In the genomic region with DNA sequence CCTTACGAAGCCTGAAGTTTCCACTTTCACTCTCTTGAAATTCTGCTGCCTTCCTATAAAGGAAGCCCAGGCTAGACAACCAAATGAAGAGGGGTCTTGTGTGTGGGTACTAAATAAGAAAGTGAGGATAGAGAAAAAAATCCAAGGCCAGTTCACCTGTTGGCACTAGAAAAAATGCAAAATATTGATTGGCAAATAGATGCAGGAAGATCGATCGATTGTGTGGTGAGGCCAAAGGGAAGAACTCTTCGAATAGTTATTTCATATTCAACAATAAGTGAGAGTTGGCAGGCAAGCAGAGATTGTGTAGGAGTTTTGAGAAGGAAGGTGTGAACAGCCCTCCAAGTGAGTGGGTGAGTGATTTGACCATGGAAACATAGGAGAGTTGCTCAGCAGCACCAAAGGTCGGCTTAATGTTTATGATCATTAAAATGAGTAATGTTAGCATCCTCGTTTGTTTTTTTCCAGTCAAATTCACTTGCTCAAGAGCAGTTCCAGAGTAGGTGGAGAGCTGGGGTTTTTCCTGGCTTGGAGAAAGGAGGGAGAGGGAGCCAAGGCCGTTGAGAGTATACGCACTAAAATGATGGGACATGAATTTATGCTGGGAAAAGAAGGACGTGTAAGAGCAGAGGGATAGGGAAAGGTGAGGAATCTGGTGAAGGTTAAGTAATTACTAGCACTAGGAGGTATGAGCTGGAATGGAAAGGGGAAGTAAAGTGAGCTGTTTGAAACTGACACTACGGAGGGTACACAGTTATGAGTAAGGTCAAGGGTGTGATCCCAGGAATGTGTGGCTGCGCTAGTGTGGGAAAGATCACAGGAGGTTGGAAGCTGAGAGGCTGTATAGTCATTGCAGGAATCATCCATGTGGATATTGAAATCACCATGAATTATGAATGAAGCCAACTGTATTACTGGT, we compare ENCODE assay signal across 1 cellular context.
TF ChIP-seq lines count a peak whose summit lies in the region.

No MANE protein-coding gene starts in this region.

TF ChIP-seq in K562, 482 proteins besides CTCF, POLR2A, EP300 and RAD21 (continued from another document):
- TF ChIP-seq, protein P1, sequence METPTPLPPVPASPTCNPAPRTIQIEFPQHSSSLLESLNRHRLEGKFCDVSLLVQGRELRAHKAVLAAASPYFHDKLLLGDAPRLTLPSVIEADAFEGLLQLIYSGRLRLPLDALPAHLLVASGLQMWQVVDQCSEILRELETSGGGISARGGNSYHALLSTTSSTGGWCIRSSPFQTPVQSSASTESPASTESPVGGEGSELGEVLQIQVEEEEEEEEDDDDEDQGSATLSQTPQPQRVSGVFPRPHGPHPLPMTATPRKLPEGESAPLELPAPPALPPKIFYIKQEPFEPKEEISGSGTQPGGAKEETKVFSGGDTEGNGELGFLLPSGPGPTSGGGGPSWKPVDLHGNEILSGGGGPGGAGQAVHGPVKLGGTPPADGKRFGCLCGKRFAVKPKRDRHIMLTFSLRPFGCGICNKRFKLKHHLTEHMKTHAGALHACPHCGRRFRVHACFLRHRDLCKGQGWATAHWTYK (CRISPR knock-in tag; IDR thresholded peaks at IDR 0.05) = no peak
- TF ChIP-seq SRSF3 (IDR thresholded peaks at IDR 0.05; ENCODE audit: insufficient read depth, low read length) (no peak), ZBTB26 (CRISPR knock-in tag; IDR thresholded peaks at IDR 0.05) (no peak), NCOA1 (IDR thresholded peaks at IDR 0.05; ENCODE audit: low read depth) (no peak), NFE2L1 (tag; IDR thresholded peaks at IDR 0.05; ENCODE audit: borderline replicate concordance, low read depth) (0 out of 2 replicates have a peak, but pooled peaks have one; percentile 7), NEUROD1 (IDR thresholded peaks at IDR 0.05; ENCODE audit: borderline replicate concordance, low read depth, low read length, partially characterized antibody) (no peak), TRIM24 (IDR thresholded peaks at IDR 0.05) (peak in 1 of 2 experiments; percentile 27; a peak in 1 of 4 replicates), FOS (IDR thresholded peaks at IDR 0.05; ENCODE audit: extremely low read depth, insufficient read length) (no peak), XRCC4 (IDR thresholded peaks at IDR 0.05; ENCODE audit: extremely low read depth, insufficient read depth, insufficient read length) (no peak)
- TF ChIP-seq, protein P2, sequence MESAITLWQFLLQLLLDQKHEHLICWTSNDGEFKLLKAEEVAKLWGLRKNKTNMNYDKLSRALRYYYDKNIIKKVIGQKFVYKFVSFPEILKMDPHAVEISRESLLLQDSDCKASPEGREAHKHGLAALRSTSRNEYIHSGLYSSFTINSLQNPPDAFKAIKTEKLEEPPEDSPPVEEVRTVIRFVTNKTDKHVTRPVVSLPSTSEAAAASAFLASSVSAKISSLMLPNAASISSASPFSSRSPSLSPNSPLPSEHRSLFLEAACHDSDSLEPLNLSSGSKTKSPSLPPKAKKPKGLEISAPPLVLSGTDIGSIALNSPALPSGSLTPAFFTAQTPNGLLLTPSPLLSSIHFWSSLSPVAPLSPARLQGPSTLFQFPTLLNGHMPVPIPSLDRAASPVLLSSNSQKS (CRISPR knock-in tag; IDR thresholded peaks at IDR 0.05) = no peak
- TF ChIP-seq, protein P3, sequence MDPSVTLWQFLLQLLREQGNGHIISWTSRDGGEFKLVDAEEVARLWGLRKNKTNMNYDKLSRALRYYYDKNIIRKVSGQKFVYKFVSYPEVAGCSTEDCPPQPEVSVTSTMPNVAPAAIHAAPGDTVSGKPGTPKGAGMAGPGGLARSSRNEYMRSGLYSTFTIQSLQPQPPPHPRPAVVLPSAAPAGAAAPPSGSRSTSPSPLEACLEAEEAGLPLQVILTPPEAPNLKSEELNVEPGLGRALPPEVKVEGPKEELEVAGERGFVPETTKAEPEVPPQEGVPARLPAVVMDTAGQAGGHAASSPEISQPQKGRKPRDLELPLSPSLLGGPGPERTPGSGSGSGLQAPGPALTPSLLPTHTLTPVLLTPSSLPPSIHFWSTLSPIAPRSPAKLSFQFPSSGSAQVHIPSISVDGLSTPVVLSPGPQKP (CRISPR knock-in tag; IDR thresholded peaks at IDR 0.05) = no peak
- TF ChIP-seq, protein P4, sequence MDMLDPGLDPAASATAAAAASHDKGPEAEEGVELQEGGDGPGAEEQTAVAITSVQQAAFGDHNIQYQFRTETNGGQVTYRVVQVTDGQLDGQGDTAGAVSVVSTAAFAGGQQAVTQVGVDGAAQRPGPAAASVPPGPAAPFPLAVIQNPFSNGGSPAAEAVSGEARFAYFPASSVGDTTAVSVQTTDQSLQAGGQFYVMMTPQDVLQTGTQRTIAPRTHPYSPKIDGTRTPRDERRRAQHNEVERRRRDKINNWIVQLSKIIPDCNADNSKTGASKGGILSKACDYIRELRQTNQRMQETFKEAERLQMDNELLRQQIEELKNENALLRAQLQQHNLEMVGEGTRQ (CRISPR knock-in tag; IDR thresholded peaks at IDR 0.05) = no peak
